ENCODE assay signal across 9 cellular contexts in the genomic region with DNA sequence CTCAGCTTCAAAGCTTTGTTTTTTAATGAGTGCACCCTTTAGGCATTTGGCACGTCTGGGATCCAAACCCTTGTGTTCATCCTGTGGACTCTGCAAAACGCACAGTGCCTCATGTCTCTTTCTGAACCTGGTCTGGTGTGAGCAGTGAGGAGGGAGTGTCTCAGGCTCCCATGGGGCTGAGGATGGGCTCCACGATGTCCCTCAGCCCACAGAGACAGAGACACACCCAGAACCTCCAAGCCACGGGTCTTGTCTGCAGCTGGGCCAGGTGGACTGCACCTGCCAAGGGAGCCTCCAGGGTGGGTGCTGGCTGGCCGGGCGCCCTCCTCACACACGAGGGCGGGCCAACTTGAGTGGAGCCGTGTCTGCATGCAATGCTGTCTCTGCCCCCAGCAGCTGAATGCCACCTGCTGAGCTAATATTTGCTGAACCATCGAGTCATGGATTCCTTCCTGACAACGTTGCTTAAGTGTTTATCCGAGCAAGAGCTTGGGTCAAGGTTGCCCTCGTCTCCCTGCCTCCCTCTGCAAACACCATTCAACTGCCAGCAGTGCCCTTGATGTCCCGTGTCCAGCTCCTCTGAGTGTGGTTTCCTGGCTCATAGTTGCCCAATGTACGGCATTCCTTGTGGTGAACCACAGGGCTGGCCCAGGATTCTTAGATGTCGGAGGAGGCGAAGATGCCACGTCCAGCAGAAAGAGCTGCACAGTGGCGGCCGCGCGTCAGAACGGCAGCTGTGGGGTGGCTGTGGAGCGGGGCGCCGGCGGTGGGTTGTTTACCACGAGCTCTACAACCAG. TPM values are rescaled to one million over a fixed set of nuclear protein-coding genes. Genes with fewer than 3 reads are reported as not detected.
A peak's percentile ranks its signal among the peaks of the same experiment; 100 is the strongest.
DNase-seq lines count a peak whose midpoint lies in the region; ATAC-seq and TF ChIP-seq lines count a peak whose summit lies in the region.
"Had no signal": no experiment of that assay in that cellular context is flagged by ENCODE, and none has a peak within 500 bp of the region (broad histone marks: within the 10 kb centered on the region; RNA-seq: fewer than 3 reads in every experiment).

No MANE protein-coding gene starts in this region.

- no peak overlapping the region for H3K9ac ChIP-seq in SK-N-MC (ENCODE audit: insufficient read length)

- H3K36me3 Mint-ChIP-seq in activated T-helper 1 cell treated with anti-CD3 and anti-CD28 coated beads, Interleukin-12 subunit alpha, Interleukin-12 subunit beta, Interleukin-2, Interleukin-4 antibody, amounts not matched to agents 30 ng/mL and 10 ng/mL and 1 ng/mL, durations not matched to agents 14 hours and 24 hours and 36 hours (ENCODE audit: low read depth): no peaks in the 10 kb centered on the region

- no peak overlapping the region for H3K27ac ChIP-seq in SK-N-MC

- H3K4me3 ChIP-seq in AG10803 (ENCODE audit: low read length): no peak overlapping the region
- peak overlapping the region; percentile 34; the same call in 1 of the 2 replicates for H3K4me3 ChIP-seq in SK-N-MC

- no peak overlapping the region for H3K4me3 Mint-ChIP-seq in activated T-helper 1 cell treated with anti-CD3 and anti-CD28 coated beads, Interleukin-12 subunit alpha, Interleukin-12 subunit beta, Interleukin-2, Interleukin-4 antibody, amounts not matched to agents 30 ng/mL and 10 ng/mL and 1 ng/mL, durations not matched to agents 14 hours and 24 hours and 36 hours

- H3K4me1 Mint-ChIP-seq in activated T-helper 1 cell treated with anti-CD3 and anti-CD28 coated beads, Interleukin-12 subunit alpha, Interleukin-12 subunit beta, Interleukin-2, Interleukin-4 antibody, amounts not matched to agents 30 ng/mL and 10 ng/mL and 1 ng/mL, durations not matched to agents 14 hours and 24 hours and 36 hours (ENCODE audit: low read depth): no peaks in the 10 kb centered on the region

- intact Hi-C loops in activated T-helper 1 cell treated with anti-CD3 and anti-CD28 coated beads, Interleukin-12 subunit alpha, Interleukin-12 subunit beta, Interleukin-2, Interleukin-4 antibody, amounts not matched to agents 30 ng/mL and 10 ng/mL and 1 ng/mL, durations not matched to agents 14 hours and 24 hours and 36 hours (cut with micrococcal nuclease): no loop called here

- no peaks in the 10 kb centered on the region for H3K9me3 ChIP-seq in SK-N-MC (ENCODE audit: low read depth, low read length)

- H3K27me3 Mint-ChIP-seq in activated T-helper 1 cell treated with anti-CD3 and anti-CD28 coated beads, Interleukin-12 subunit alpha, Interleukin-12 subunit beta, Interleukin-2, Interleukin-4 antibody, amounts not matched to agents 30 ng/mL and 10 ng/mL and 1 ng/mL, durations not matched to agents 14 hours and 24 hours and 36 hours (ENCODE audit: insufficient read depth): peaks cover 2% of the 10 kb centered on the region

- ATAC-seq in GM19328 (IDR thresholded peaks at IDR 0.05; ENCODE audit: unreplicated experiment) (no peak), HG02938 (IDR thresholded peaks at IDR 0.05; ENCODE audit: unreplicated experiment) (no peak)

- no peaks in the 10 kb centered on the region for H3K9me3 Mint-ChIP-seq in activated T-helper 1 cell treated with anti-CD3 and anti-CD28 coated beads, Interleukin-12 subunit alpha, Interleukin-12 subunit beta, Interleukin-2, Interleukin-4 antibody, amounts not matched to agents 30 ng/mL and 10 ng/mL and 1 ng/mL, durations not matched to agents 14 hours and 24 hours and 36 hours

- TF ChIP-seq CTCF in AG10803 (conservative IDR thresholded peaks at IDR 0.05; ENCODE audit: low read length): no peak

- no peak overlapping the region for H3K27ac Mint-ChIP-seq in activated T-helper 1 cell treated with anti-CD3 and anti-CD28 coated beads, Interleukin-12 subunit alpha, Interleukin-12 subunit beta, Interleukin-2, Interleukin-4 antibody, amounts not matched to agents 30 ng/mL and 10 ng/mL and 1 ng/mL, durations not matched to agents 14 hours and 24 hours and 36 hours

- DNase-seq in AG10803 (ENCODE audit: low read depth): peak; percentile 83
- DNase-seq in HS-27A (ENCODE audit: low read depth): peak; percentile 48
- no peak for DNase-seq in SK-N-MC (ENCODE audit: low read depth, low spot score)
- DNase-seq in kidney glomerular epithelial cell (lab: John Stamatoyannopoulos, UW): peak; percentile 96
- no peak for DNase-seq in activated T-helper 1 cell treated with anti-CD3 and anti-CD28 coated beads, Interleukin-12 subunit alpha, Interleukin-12 subunit beta, Interleukin-2, Interleukin-4 antibody, amounts not matched to agents 30 ng/mL and 10 ng/mL and 1 ng/mL, durations not matched to agents 14 hours and 24 hours and 36 hours (ENCODE audit: low spot score)
- DNase-seq in activated gamma-delta T cell treated with Interleukin-2 at 50 U/mL for 16 hours: no peak
- DNase-seq: stimulated activated CD4-positive, alpha-beta T cell treated with anti-CD3 and anti-CD28 coated beads, Interleukin-12 subunit alpha, Interleukin-12 subunit beta, amount 100 ng/mL, for 4 hours had no signal

- no peaks in the 10 kb centered on the region for H3K36me3 ChIP-seq in SK-N-MC (ENCODE audit: insufficient read depth, low read length)

RNA-seq across cellular contexts. Expression of gene LPCAT1, which starts 31.4 kb away (rescaled TPM):
- 103 and 110 TPM in 2 replicates for total RNA-seq in activated T-helper 1 cell treated with anti-CD3 and anti-CD28 coated beads, Interleukin-12 subunit alpha, Interleukin-12 subunit beta, Interleukin-2, Interleukin-4 antibody, amounts not matched to agents 30 ng/mL and 10 ng/mL and 1 ng/mL, durations not matched to agents 14 hours and 24 hours and 36 hours

Comparison
In these comparisons a context has a peak if more than half of its experiments do, and no peak if none do; other contexts are left out.
1. DNase-seq: peak in AG10803 (single experiment), HS-27A (single experiment) and kidney glomerular epithelial cell (single experiment); none in SK-N-MC (single experiment), activated T-helper 1 cell treated with anti-CD3 and anti-CD28 coated beads, Interleukin-12 subunit alpha, Interleukin-12 subunit beta, Interleukin-2, Interleukin-4 antibody, amounts not matched to agents 30 ng/mL and 10 ng/mL and 1 ng/mL, durations not matched to agents 14 hours and 24 hours and 36 hours (single experiment) and activated gamma-delta T cell treated with Interleukin-2 at 50 U/mL for 16 hours (single experiment).